ENCODE assay signal across 1 cellular context in genomic region chr12:112406519-112407488, GRCh38.
TF ChIP-seq lines count a peak whose summit lies in the region.

No MANE protein-coding gene starts in this region.

TF ChIP-seq in endothelial cell of umbilical vein, 7 proteins besides CTCF, POLR2A, EP300 and RAD21:
- TF ChIP-seq MYC (IDR thresholded peaks at IDR 0.05; ENCODE audit: low read depth, low read length) (no peak), JUN (IDR thresholded peaks at IDR 0.05; ENCODE audit: borderline replicate concordance, insufficient read depth, insufficient read length, low read depth) (no peak), EZH2 (IDR thresholded peaks at IDR 0.05; ENCODE audit: borderline replicate concordance, low read depth, low read length, severe bottlenecking) (no peak), POLR2AphosphoS5 (IDR thresholded peaks at IDR 0.05; ENCODE audit: insufficient read depth, low read depth, low read length) (no peak), MAX (IDR thresholded peaks at IDR 0.05; ENCODE audit: insufficient read depth, insufficient read length) (no peak), FOS (IDR thresholded peaks at IDR 0.05; ENCODE audit: borderline replicate concordance, insufficient read depth, low read length) (no peak), GATA2 (IDR thresholded peaks at IDR 0.05; ENCODE audit: insufficient read depth, insufficient read length, low read depth, low read length) (no peak)
